19 cellular contexts compared by ENCODE assay signal in the genomic region with DNA sequence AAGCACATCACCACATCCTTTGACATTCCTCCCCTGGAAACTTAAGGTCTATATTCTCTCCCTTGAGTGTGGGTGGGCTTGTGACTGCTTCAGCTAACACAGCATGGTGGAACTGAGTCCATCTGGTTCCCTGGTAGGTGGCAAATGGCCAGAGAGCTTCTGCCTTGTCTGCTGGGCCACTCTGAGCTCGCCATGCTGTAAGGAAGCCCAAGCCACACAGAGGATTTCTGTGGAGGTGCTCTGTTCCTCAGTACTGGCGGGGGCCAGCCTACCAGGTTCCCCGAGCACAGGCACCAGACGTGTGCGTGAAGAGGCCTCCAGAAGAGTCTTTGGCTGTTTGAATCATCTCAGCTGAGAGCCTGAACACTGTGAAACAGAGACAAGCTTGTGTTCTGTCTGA. TPM values are rescaled to one million over a fixed set of nuclear protein-coding genes. Genes with fewer than 3 reads are reported as not detected.
DNase-seq lines count a peak whose midpoint lies in the region; ATAC-seq, FAIRE-seq and TF ChIP-seq lines count a peak whose summit lies in the region.
"Had no signal": no experiment of that assay in that cellular context is flagged by ENCODE, and none has a peak within 500 bp of the region (broad histone marks: within the 10 kb centered on the region; RNA-seq: fewer than 3 reads in every experiment).

No MANE protein-coding gene starts in this region.

- intact Hi-C loops in kidney (cut with DNase I): no loop called here
- intact Hi-C loops in testis (cut with DNase I; ENCODE audit: low total_unique reads): no loop called here

- WGBS in testis, 2 donors: 67 to 86% methylated on average over 5 of the region's 5 CpGs

- no peak overlapping the region for H3K9ac ChIP-seq in kidney (ENCODE audit: low read length in 2 of 2)
- H3K9ac ChIP-seq: BLaER1 had no signal

- H3K27me3 ChIP-seq in RWPE2 (ENCODE audit: insufficient read depth, poor library complexity, severe bottlenecking) (no peaks in the 10 kb centered on the region), testis (no peaks in the 10 kb centered on the region)
- H3K27me3 ChIP-seq: BLaER1 had no signal

- H3K4me1 ChIP-seq in RWPE2 (ENCODE audit: insufficient read depth, poor library complexity, severe bottlenecking) (peaks cover 14% of the 10 kb centered on the region), kidney (ENCODE audit: control insufficient read depth in 1 of 2, insufficient read depth in 1 of 2, low read depth in 1 of 2, low read length in 2 of 2) (peaks cover 6 to 16% of the 10 kb centered on the region in 2 donors), testis (peaks cover 16% of the 10 kb centered on the region)
- H3K4me1 ChIP-seq: Caco-2, HAP-1 had no signal

- H3K9me3 ChIP-seq in RWPE2 (ENCODE audit: severe bottlenecking) (no peaks in the 10 kb centered on the region), kidney (ENCODE audit: control insufficient read depth in 1 of 2, low read length in 2 of 2) (no peaks in the 10 kb centered on the region), testis (no peaks in the 10 kb centered on the region)
- H3K9me3 ChIP-seq: HAP-1 had no signal

- CTCF ChIA-PET in HEK293T (lab: Yijun Ruan, JAX): no interaction called here

- H3K36me3 ChIP-seq in RWPE2 (ENCODE audit: low read depth): no peaks in the 10 kb centered on the region
- no peaks in the 10 kb centered on the region for H3K36me3 ChIP-seq in kidney (ENCODE audit: control insufficient read depth in 1 of 2, insufficient read depth in 2 of 2, low read length in 2 of 2)
- H3K36me3 ChIP-seq in testis (ENCODE audit: low read depth, missing control alignments): no peaks in the 10 kb centered on the region
- H3K36me3 ChIP-seq: BLaER1, HAP-1 had no signal

- ATAC-seq in RWPE2 (ENCODE audit: low read depth): no peak
- ATAC-seq: GM12878, HepG2 had no signal

- TF ChIP-seq POLR2A in testis (IDR thresholded peaks at IDR 0.05): no peak

- DNase-seq in DMS 273 (lab: John Stamatoyannopoulos, UW; ENCODE audit: unreplicated experiment): peak; percentile 14
- no peak for DNase-seq in DMS 273 treated with DMSO at 0.1 percent for 48 hours (lab: John Stamatoyannopoulos, UW)
- peak; percentile 58 for DNase-seq in RWPE2 (ENCODE audit: low spot score)
- DNase-seq in kidney: peak; percentile 19
- peak; percentile 37 for DNase-seq in testis
- no peak for DNase-seq in HEK293T (ENCODE audit: extremely low spot score)
- DNase-seq in stimulated activated CD4-positive, alpha-beta T cell treated with anti-CD3 and anti-CD28 coated beads, Interleukin-4, amount 100 ng/mL, for 4 hours: no peak
- DNase-seq: AML-193; CD8-positive, alpha-beta memory T cell; DMS79; GOT3; HFFc6 had no signal

- H3K4me3 ChIP-seq in RWPE2 (ENCODE audit: severe bottlenecking) (no peak overlapping the region), kidney (ENCODE audit: low read length in 2 of 2) (no peak overlapping the region), testis (no peak overlapping the region)
- H3K4me3 ChIP-seq: BLaER1, GM12878, HAP-1 had no signal

- TF ChIP-seq CTCF in RWPE2 (IDR thresholded peaks at IDR 0.05; ENCODE audit: poor library complexity, severe bottlenecking) (no peak), kidney (IDR thresholded peaks at IDR 0.05; ENCODE audit: borderline replicate concordance, extremely low read depth, insufficient read depth) (no peak), testis (IDR thresholded peaks at IDR 0.05) (no peak)

- POLR2A ChIA-PET in HEK293T (lab: Yijun Ruan, JAX): no interaction called here

- H3K27ac ChIP-seq in RWPE2 (ENCODE audit: poor library complexity, severe bottlenecking) (no peak overlapping the region), kidney (ENCODE audit: low read depth in 2 of 2, low read length in 2 of 2) (no peak overlapping the region), testis (peak overlapping the region; percentile 15 to 47)
- H3K27ac ChIP-seq: 22Rv1, BLaER1 had no signal

- FAIRE-seq in kidney (lab: Jason Lieb, UNC): no peak
- FAIRE-seq: GM12878, GM19239, HepG2 had no signal

TF ChIP-seq in HEK293T, 16 proteins besides CTCF, POLR2A, EP300 and RAD21:
- TF ChIP-seq L3MBTL2 (conservative IDR thresholded peaks at IDR 0.05) (no peak), NFRKB (IDR thresholded peaks at IDR 0.05) (no peak)

RNA-seq across cellular contexts. Expression of a gene that starts 41.6 kb away (rescaled TPM):
- total RNA-seq in kidney: 30.4 TPM
- 12.9 TPM for polyA plus RNA-seq in kidney (ENCODE audit: insufficient read depth, low read depth, low replicate concordance)
- 10 to 100 TPM in 1 of 2 donors, 1 to 10 TPM in 1; 8.1 to 12.1 TPM for total RNA-seq in testis
- 16.8 TPM for polyA plus RNA-seq in testis (ENCODE audit: insufficient read depth, low read depth, low replicate concordance)
- total RNA-seq: HepG2 had no signal
- polyA plus RNA-seq: HepG2 had no signal

Comparison
In these comparisons a context has a peak if more than half of its experiments do, and no peak if none do; other contexts are left out.
1. DNase-seq: peak in DMS 273 (single experiment), RWPE2 (single experiment), kidney (single experiment) and testis (single experiment); none in DMS 273 treated with DMSO at 0.1 percent for 48 hours (single experiment), HEK293T (single experiment) and stimulated activated CD4-positive, alpha-beta T cell treated with anti-CD3 and anti-CD28 coated beads, Interleukin-4, amount 100 ng/mL, for 4 hours (0 of 2).
2. H3K27ac ChIP-seq: peak in testis (2 of 2); none in RWPE2 (single experiment) and kidney (0 of 2).